8 cellular contexts compared by ENCODE assay signal in the genomic region with DNA sequence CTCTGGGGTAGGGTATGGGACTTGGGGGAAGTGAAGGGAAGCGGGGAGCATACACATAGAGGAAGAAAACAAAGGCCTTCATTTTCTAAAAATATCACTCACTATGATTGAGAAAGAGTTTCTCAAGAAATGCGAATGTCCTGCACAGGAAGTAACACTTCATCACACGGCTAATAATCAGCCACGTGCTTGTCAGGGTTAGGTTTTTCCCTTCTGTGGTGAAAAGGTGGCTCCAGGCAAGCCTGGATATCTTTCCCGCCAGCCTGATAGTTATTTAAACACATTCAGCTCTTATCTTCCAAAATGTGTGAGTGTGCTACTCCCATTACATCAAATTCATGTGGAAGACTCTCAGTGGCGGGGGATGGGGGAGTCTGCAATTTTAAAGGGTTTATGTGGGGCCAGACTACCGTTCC.
DNase-seq lines count a peak whose midpoint lies in the region; ATAC-seq and TF ChIP-seq lines count a peak whose summit lies in the region.

No MANE protein-coding gene starts in this region.

- WGBS in right lobe of liver (ENCODE audit: insufficient coverage, low coverage, low lambda C conversion rate, missing lambda C conversion rate) = 36% methylated on average over 7 of the region's 7 CpGs

- intact Hi-C loops in OCI-LY7 (cut with micrococcal nuclease; ENCODE audit: unreplicated experiment) (loop anchor here (10.0 kb wide), 1 partner anchor 627 kb away; no protein-coding TSS in a partner anchor), right lobe of liver (cut with DNase I) (no loop called here)

- H2AFZ ChIP-seq in OCI-LY7 (ENCODE audit: low read length) = peak overlapping the region; percentile 81

- H3K36me3 ChIP-seq in OCI-LY7 (ENCODE audit: insufficient read depth, low read length) = no peaks in the 10 kb centered on the region
- no peaks in the 10 kb centered on the region for H3K36me3 ChIP-seq in right lobe of liver

- peak overlapping the region; percentile 63 for H3K4me3 ChIP-seq in OCI-LY7 (ENCODE audit: low read depth, low read length, poor library complexity, severe bottlenecking)
- no peak overlapping the region for H3K4me3 ChIP-seq in right lobe of liver

- H3K4me1 ChIP-seq in OCI-LY7 (ENCODE audit: insufficient read depth, low read length, poor library complexity, severe bottlenecking) (peaks cover 81% of the 10 kb centered on the region), right lobe of liver (no peaks in the 10 kb centered on the region)

- TF ChIP-seq CTCF in OCI-LY7 (conservative IDR thresholded peaks at IDR 0.05; ENCODE audit: low read length) (no peak), right lobe of liver (IDR thresholded peaks at IDR 0.05) (no peak)

- no TSS peak for BruUV-seq in OCI-LY7 (replicated peaks; lab: Mats Ljungman, UMichigan)

- no peak for TF ChIP-seq POLR2A in right lobe of liver (IDR thresholded peaks at IDR 0.05)

- H3K9me2 ChIP-seq in OCI-LY7 (ENCODE audit: insufficient read depth, low read length) = no peaks in the 10 kb centered on the region

- CTCF ChIA-PET in OCI-LY7 (lab: Charles Lee; ENCODE audit: unreplicated experiment) (interaction anchor here (0.6 to 3.1 kb wide), 3 partner anchors 10 to 178 kb away, joined by 3 to 15 read pairs (median 4); a partner anchor contains a TSS), HEK293T (lab: Yijun Ruan, JAX) (no interaction called here)

- H3K4me2 ChIP-seq in OCI-LY7 (ENCODE audit: low read length) = peak overlapping the region; percentile 75

- H3K27ac ChIP-seq in OCI-LY7 (ENCODE audit: low read depth, low read length, poor library complexity, severe bottlenecking) (peak overlapping the region; percentile 90), right lobe of liver (peak overlapping the region; percentile 15 to 75 (median 53))

- no peaks in the 10 kb centered on the region for H3K9me3 ChIP-seq in OCI-LY7 (ENCODE audit: low read length)
- H3K9me3 ChIP-seq in right lobe of liver = no peaks in the 10 kb centered on the region

- H3K27me3 ChIP-seq in right lobe of liver = no peaks in the 10 kb centered on the region

- DNase-seq in OCI-LY7 (ENCODE audit: low spot score) (peak; percentile 63), right lobe of liver (no peak), epidermal melanocyte (ENCODE audit: insufficient read length, low spot score) (no peak), HEK293T (ENCODE audit: extremely low spot score) (no peak), NCI-H526 treated with DMSO at 0.1 percent for 48 hours (lab: John Stamatoyannopoulos, UW) (no peak)
- DNase-seq in activated T-cell treated with anti-CD3 and anti-CD28 coated beads, Interleukin-2, amount 50 U/mL, for 48 hours = no peak

- ATAC-seq in GM18498 (IDR thresholded peaks at IDR 0.05; ENCODE audit: unreplicated experiment) = peak; percentile 39
- ATAC-seq in HG02763 (IDR thresholded peaks at IDR 0.05; ENCODE audit: unreplicated experiment) = peak; percentile 35
- peak; percentile 52 to 66 (median 60) for ATAC-seq in right lobe of liver

- POLR2A ChIA-PET in OCI-LY7 (lab: Charles Lee) = interaction anchor here (0.7 to 4.9 kb wide), 16 partner anchors 12 to 530 kb away, joined by 3 to 80 read pairs (median 4); a partner anchor contains a TSS
- POLR2A ChIA-PET in HEK293T (lab: Yijun Ruan, JAX) = no interaction called here

- no peaks in the 10 kb centered on the region for H3K79me2 ChIP-seq in OCI-LY7 (ENCODE audit: insufficient read depth, low read depth, low read length)

- H4K20me1 ChIP-seq in OCI-LY7 (ENCODE audit: insufficient read depth, low read length) = no peaks in the 10 kb centered on the region

TF ChIP-seq in HEK293T, 16 proteins besides CTCF, POLR2A, EP300 and RAD21:
- TF ChIP-seq SP1 (IDR thresholded peaks at IDR 0.05) = no peak
